In the genomic region with DNA sequence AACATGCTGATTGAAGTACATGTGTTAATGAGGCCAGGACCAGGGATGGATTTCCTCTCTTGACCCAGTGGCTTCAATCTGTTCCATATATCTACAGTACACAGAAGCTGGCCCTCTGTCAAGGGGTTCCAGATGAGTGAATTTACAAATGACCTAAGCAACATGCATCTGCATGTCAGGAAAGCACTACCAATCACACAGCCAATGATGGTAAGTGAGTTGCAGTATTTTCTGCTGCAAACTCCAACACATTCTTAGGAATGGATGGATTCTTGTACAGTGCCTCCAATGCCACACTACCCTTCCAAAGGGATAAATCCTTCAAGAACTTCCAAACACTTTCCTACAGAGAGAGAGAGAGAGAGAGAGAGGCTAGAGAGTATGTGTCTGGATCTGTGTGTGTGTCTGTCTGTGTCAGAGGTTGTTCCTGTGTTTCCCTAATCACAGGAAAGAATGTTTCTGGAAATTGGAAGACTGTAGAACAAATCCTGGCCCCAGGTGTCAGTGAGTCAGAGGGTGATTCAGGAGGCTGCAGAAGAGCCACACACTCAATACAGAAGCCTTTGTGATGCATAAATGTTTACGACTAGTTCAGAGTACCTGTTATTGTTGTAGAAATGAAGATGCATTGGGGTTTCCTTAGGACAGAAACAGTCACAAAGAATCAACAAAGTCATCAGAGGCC, we compare ENCODE assay signal across 1 cellular context.
TF ChIP-seq lines count a peak whose summit lies in the region.

No MANE protein-coding gene starts in this region.

TF ChIP-seq in GM23338, 12 proteins besides CTCF, POLR2A, EP300 and RAD21:
- TF ChIP-seq EZH2phosphoT487 (IDR thresholded peaks at IDR 0.05; ENCODE audit: unreplicated experiment) = no peak
- no peak for TF ChIP-seq EZH2 (IDR thresholded peaks at IDR 0.05; ENCODE audit: low read depth, unreplicated experiment)
- no peak for TF ChIP-seq ZNF331 (CRISPR knock-in tag; IDR thresholded peaks at IDR 0.05; ENCODE audit: low read depth)
- TF ChIP-seq, protein P1, sequence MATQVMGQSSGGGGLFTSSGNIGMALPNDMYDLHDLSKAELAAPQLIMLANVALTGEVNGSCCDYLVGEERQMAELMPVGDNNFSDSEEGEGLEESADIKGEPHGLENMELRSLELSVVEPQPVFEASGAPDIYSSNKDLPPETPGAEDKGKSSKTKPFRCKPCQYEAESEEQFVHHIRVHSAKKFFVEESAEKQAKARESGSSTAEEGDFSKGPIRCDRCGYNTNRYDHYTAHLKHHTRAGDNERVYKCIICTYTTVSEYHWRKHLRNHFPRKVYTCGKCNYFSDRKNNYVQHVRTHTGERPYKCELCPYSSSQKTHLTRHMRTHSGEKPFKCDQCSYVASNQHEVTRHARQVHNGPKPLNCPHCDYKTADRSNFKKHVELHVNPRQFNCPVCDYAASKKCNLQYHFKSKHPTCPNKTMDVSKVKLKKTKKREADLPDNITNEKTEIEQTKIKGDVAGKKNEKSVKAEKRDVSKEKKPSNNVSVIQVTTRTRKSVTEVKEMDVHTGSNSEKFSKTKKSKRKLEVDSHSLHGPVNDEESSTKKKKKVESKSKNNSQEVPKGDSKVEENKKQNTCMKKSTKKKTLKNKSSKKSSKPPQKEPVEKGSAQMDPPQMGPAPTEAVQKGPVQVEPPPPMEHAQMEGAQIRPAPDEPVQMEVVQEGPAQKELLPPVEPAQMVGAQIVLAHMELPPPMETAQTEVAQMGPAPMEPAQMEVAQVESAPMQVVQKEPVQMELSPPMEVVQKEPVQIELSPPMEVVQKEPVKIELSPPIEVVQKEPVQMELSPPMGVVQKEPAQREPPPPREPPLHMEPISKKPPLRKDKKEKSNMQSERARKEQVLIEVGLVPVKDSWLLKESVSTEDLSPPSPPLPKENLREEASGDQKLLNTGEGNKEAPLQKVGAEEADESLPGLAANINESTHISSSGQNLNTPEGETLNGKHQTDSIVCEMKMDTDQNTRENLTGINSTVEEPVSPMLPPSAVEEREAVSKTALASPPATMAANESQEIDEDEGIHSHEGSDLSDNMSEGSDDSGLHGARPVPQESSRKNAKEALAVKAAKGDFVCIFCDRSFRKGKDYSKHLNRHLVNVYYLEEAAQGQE (IDR thresholded peaks at IDR 0.05; ENCODE audit: unreplicated experiment) = no peak
- TF ChIP-seq CREB1 (CRISPR knock-in tag; IDR thresholded peaks at IDR 0.05; ENCODE audit: low read depth) = no peak
- TF ChIP-seq STAT1 (IDR thresholded peaks at IDR 0.05; ENCODE audit: unreplicated experiment) = no peak
- TF ChIP-seq NANOG (IDR thresholded peaks at IDR 0.05; ENCODE audit: borderline replicate concordance) = no peak
- no peak for TF ChIP-seq JUNB (IDR thresholded peaks at IDR 0.05; ENCODE audit: unreplicated experiment)
- no peak for TF ChIP-seq POLR2AphosphoS5 (IDR thresholded peaks at IDR 0.05; ENCODE audit: low read depth)
- TF ChIP-seq, protein P2, sequence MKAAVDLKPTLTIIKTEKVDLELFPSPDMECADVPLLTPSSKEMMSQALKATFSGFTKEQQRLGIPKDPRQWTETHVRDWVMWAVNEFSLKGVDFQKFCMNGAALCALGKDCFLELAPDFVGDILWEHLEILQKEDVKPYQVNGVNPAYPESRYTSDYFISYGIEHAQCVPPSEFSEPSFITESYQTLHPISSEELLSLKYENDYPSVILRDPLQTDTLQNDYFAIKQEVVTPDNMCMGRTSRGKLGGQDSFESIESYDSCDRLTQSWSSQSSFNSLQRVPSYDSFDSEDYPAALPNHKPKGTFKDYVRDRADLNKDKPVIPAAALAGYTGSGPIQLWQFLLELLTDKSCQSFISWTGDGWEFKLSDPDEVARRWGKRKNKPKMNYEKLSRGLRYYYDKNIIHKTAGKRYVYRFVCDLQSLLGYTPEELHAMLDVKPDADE (IDR thresholded peaks at IDR 0.05) = no peak
- TF ChIP-seq, protein P3, sequence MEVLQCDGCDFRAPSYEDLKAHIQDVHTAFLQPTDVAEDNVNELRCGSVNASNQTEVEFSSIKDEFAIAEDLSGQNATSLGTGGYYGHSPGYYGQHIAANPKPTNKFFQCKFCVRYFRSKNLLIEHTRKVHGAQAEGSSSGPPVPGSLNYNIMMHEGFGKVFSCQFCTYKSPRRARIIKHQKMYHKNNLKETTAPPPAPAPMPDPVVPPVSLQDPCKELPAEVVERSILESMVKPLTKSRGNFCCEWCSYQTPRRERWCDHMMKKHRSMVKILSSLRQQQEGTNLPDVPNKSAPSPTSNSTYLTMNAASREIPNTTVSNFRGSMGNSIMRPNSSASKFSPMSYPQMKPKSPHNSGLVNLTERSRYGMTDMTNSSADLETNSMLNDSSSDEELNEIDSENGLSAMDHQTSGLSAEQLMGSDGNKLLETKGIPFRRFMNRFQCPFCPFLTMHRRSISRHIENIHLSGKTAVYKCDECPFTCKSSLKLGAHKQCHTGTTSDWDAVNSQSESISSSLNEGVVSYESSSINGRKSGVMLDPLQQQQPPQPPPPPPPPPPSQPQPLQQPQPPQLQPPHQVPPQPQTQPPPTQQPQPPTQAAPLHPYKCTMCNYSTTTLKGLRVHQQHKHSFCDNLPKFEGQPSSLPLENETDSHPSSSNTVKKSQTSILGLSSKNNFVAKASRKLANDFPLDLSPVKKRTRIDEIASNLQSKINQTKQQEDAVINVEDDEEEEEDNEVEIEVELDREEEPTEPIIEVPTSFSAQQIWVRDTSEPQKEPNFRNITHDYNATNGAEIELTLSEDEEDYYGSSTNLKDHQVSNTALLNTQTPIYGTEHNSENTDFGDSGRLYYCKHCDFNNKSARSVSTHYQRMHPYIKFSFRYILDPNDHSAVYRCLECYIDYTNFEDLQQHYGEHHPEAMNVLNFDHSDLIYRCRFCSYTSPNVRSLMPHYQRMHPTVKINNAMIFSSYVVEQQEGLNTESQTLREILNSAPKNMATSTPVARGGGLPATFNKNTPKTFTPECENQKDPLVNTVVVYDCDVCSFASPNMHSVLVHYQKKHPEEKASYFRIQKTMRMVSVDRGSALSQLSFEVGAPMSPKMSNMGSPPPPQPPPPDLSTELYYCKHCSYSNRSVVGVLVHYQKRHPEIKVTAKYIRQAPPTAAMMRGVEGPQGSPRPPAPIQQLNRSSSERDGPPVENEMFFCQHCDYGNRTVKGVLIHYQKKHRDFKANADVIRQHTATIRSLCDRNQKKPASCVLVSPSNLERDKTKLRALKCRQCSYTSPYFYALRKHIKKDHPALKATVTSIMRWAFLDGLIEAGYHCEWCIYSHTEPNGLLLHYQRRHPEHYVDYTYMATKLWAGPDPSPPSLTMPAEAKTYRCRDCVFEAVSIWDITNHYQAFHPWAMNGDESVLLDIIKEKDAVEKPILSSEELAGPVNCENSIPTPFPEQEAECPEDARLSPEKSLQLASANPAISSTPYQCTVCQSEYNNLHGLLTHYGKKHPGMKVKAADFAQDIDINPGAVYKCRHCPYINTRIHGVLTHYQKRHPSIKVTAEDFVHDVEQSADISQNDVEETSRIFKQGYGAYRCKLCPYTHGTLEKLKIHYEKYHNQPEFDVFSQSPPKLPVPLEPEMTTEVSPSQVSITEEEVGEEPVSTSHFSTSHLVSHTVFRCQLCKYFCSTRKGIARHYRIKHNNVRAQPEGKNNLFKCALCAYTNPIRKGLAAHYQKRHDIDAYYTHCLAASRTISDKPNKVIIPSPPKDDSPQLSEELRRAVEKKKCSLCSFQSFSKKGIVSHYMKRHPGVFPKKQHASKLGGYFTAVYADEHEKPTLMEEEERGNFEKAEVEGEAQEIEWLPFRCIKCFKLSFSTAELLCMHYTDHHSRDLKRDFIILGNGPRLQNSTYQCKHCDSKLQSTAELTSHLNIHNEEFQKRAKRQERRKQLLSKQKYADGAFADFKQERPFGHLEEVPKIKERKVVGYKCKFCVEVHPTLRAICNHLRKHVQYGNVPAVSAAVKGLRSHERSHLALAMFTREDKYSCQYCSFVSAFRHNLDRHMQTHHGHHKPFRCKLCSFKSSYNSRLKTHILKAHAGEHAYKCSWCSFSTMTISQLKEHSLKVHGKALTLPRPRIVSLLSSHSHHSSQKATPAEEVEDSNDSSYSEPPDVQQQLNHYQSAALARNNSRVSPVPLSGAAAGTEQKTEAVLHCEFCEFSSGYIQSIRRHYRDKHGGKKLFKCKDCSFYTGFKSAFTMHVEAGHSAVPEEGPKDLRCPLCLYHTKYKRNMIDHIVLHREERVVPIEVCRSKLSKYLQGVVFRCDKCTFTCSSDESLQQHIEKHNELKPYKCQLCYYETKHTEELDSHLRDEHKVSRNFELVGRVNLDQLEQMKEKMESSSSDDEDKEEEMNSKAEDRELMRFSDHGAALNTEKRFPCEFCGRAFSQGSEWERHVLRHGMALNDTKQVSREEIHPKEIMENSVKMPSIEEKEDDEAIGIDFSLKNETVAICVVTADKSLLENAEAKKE (CRISPR knock-in tag; IDR thresholded peaks at IDR 0.05) = no peak
- TF ChIP-seq ZNF114 (CRISPR knock-in tag; IDR thresholded peaks at IDR 0.05) = no peak
